In genomic region chr1:1890506-1891348, GRCh38 we compare ENCODE assay signal across 8 cellular contexts. TPM values are rescaled to one million over a fixed set of nuclear protein-coding genes. Genes with fewer than 3 reads are reported as not detected.
DNase-seq lines count a peak whose midpoint lies in the region; ATAC-seq, FAIRE-seq and TF ChIP-seq lines count a peak whose summit lies in the region.

Gene GNB1, minus strand, starts transcription at chr1:1891087. Its CDS starts 65,634 bp downstream, at chr1:1825453.

- no peak for TF ChIP-seq CTCF in WI38 (IDR thresholded peaks at IDR 0.05; ENCODE audit: low read depth, low read length)
- no peak for TF ChIP-seq CTCF in breast epithelium (IDR thresholded peaks at IDR 0.05)

- DNase-seq in NCI-H524 (lab: John Stamatoyannopoulos, UW) (peak; percentile 47 to 89), NCI-H524 treated with DMSO at 0.1 percent for 48 hours (lab: John Stamatoyannopoulos, UW) (no peak), NCI-H2171 treated with DMSO at 0.1 percent for 48 hours (lab: John Stamatoyannopoulos, UW) (peak; percentile 77), breast epithelium (ENCODE audit: low spot score in 2 of 2) (peak; percentile 72 to 81), iPS-NIHi7 (ENCODE audit: extremely low spot score) (peak; percentile 93), small intestine (peak; percentile 91)

- H3K4me3 ChIP-seq in WI38 (ENCODE audit: low read depth, low read length) (peak within 1 kb of the TSS; percentile 84), breast epithelium (peak within 1 kb of the TSS; percentile 84 to 99 (median 88)), small intestine (ENCODE audit: low read depth in 1 of 2, low read length in 2 of 2) (peak within 1 kb of the TSS; percentile 90 to 97)

- intact Hi-C loops in breast epithelium (cut with DNase I; ENCODE audit: low total_unique reads) = no loop called here

- H3K9me3 ChIP-seq in breast epithelium (no peaks in the 10 kb centered on the region), small intestine (ENCODE audit: control insufficient read depth, low read depth) (no peaks in the 10 kb centered on the region)

- FAIRE-seq in small intestine (lab: Jason Lieb, UNC) = no peak

- TF ChIP-seq POLR2A in breast epithelium (IDR thresholded peaks at IDR 0.05) = no peak

- WGBS in small intestine, 3 donors = 0 to 1% (median 1%) methylated on average over 42 to 137 of the region's 137 CpGs

- H3K27me3 ChIP-seq in breast epithelium (no peaks in the 10 kb centered on the region), small intestine (ENCODE audit: control insufficient read depth in 2 of 2, insufficient read depth in 2 of 2, low read length in 2 of 2) (peaks cover 0 to 2% of the 10 kb centered on the region in 2 donors)

- ATAC-seq in HG03025 (IDR thresholded peaks at IDR 0.05; ENCODE audit: low FRiP score, unreplicated experiment) = peak; percentile 59

- H3K4me1 ChIP-seq in breast epithelium (peaks cover 4 to 20% of the 10 kb centered on the region in 2 donors), small intestine (ENCODE audit: control insufficient read depth in 2 of 2, insufficient read depth in 1 of 2, low read depth in 1 of 2, low read length in 1 of 2) (peaks cover 14 to 16% of the 10 kb centered on the region in 2 donors)

- H3K27ac ChIP-seq in breast epithelium (peak within 1 kb of the TSS; percentile 93 to 99), small intestine (ENCODE audit: low read depth in 1 of 2, low read length in 1 of 2) (peak within 1 kb of the TSS; percentile 95 to 97)

- H3K36me3 ChIP-seq in breast epithelium (no peaks in the 10 kb centered on the region), small intestine (ENCODE audit: control insufficient read depth in 2 of 2, insufficient read depth in 2 of 2, low read length in 2 of 2) (no peaks in the 10 kb centered on the region)

RNA-seq across cellular contexts. Expression of gene GNB1, which starts in this region (rescaled TPM):
- total RNA-seq in breast epithelium = 100 to 1,000 TPM; 108 to 138 (median 123) TPM
- 100 to 1,000 TPM; 169 to 214 (median 175) TPM for polyA plus RNA-seq in small intestine
